In genomic region chr14:93347850-93348249, GRCh38 we compare ENCODE assay signal across 30 cellular contexts. TPM values are rescaled to one million over a fixed set of nuclear protein-coding genes. Genes with fewer than 3 reads are reported as not detected.
"Had no signal": no experiment of that assay in that cellular context is flagged by ENCODE, and none has a peak within 500 bp of the region (broad histone marks: within the 10 kb centered on the region; RNA-seq: fewer than 3 reads in every experiment).

No MANE protein-coding gene starts in this region.

- H3K27ac ChIP-seq: colonic mucosa, dorsolateral prefrontal cortex, hepatocyte, neutrophil, ovary, psoas muscle, right atrium auricular region, tibial artery had no signal

- H3K4me1 ChIP-seq: colonic mucosa, right atrium auricular region, tibial artery had no signal

- DNase-seq: activated CD4-positive, alpha-beta T cell treated with anti-CD3 and anti-CD28 coated beads for 36 hours; activated CD4-positive, alpha-beta T cell treated with anti-CD3 and anti-CD28 coated beads, Interleukin-2, amount 50 U/mL, for 4 hours; activated CD8-positive, alpha-beta memory T cell treated with anti-CD3 and anti-CD28 coated beads for 24 hours; activated CD8-positive, alpha-beta memory T cell treated with anti-CD3 and anti-CD28 coated beads, Interleukin-2, amount 50 U/mL, for 4 hours; activated naive CD4-positive, alpha-beta T cell; activated naive CD8-positive, alpha-beta T cell treated with anti-CD3 and anti-CD28 coated beads for 36 hours; activated T-cell treated with anti-CD3 and anti-CD28 coated beads, Interleukin-2, amount 50 U/mL, for 24 hours; colonic mucosa; dorsolateral prefrontal cortex; effector memory CD8-positive, alpha-beta T cell; glutamatergic neuron; kidney glomerular epithelial cell; left ventricle myocardium superior; mammary epithelial cell; midbrain; ovary; psoas muscle; stimulated activated CD4-positive, alpha-beta T cell treated with anti-CD3 and anti-CD28 coated beads, Interleukin-4, amount 100 ng/mL, for 24 hours; tibial artery had no signal

- H3K9me3 ChIP-seq: colonic mucosa, neutrophil, ovary, psoas muscle, right atrium auricular region, tibial artery had no signal

- H3K36me3 ChIP-seq: colonic mucosa, neutrophil, ovary, right atrium auricular region, tibial artery had no signal

- H3K4me3 ChIP-seq: colonic mucosa, dorsolateral prefrontal cortex, hepatocyte, ovary, psoas muscle, right atrium auricular region, tibial artery had no signal

- H3K27me3 ChIP-seq: colonic mucosa, dorsolateral prefrontal cortex, hepatocyte, neutrophil, ovary, right atrium auricular region, tibial artery had no signal

- H3K4me2 ChIP-seq: hepatocyte had no signal

RNA-seq across cellular contexts. Expression of gene COX8C, which starts 0.9 kb away (rescaled TPM):
- total RNA-seq: activated CD4-positive, alpha-beta T cell treated with anti-CD3 and anti-CD28 coated beads for 36 hours; activated naive CD8-positive, alpha-beta T cell treated with anti-CD3 and anti-CD28 coated beads for 36 hours; activated T-helper 2 cell treated with anti-CD3 and anti-CD28 coated beads, Interferon-gamma antibody, Interleukin-2, Interleukin-4, amounts not matched to agents 10 μg/mL and 5 μg/mL and 100 μg/mL, durations not matched to agents 14 hours and 24 hours and 36 hours; bronchial epithelial cell; colonic mucosa; endothelial cell of umbilical vein; esophagus mucosa; frontal cortex; hepatocyte; mammary epithelial cell; ovary; right atrium auricular region; T-helper 2 cell treated with Interferon-gamma antibody and Interleukin-4, amounts not matched to agents 100 ng/mL and 5 ng/mL, for 36 hours; urinary bladder; WTC11 had no signal
